ENCODE assay signal across 8 cellular contexts in the genomic region with DNA sequence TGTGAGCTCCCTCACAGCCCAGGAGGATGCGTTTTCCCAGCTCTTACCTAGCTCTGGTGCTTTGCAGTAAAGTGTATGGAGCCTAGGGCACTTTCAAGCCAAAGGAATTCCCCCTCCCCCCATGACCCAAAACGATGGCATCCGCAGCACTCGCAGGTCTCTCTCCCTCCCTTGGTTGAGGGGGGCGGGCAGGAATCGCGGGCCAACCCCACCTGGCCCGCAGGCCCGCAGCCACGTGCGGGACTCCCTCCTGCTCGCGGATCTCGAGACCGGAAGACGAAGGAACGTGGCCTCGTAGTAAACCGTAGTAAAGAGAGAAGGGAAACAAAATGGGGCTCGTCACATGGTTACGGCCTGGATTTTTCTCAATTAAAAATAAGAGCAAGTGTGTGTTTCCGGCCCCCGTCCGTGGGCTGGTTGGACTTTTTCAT. TPM values are rescaled to one million over a fixed set of nuclear protein-coding genes. Genes with fewer than 3 reads are reported as not detected.
DNase-seq lines count a peak whose midpoint lies in the region; ATAC-seq and TF ChIP-seq lines count a peak whose summit lies in the region.

No MANE protein-coding gene starts in this region.

- TF ChIP-seq POLR2A in ovary (IDR thresholded peaks at IDR 0.05) = no peak

- no peaks in the 10 kb centered on the region for H3K9me3 ChIP-seq in cardiac muscle cell (ENCODE audit: low read depth)
- no peaks in the 10 kb centered on the region for H3K9me3 ChIP-seq in ovary

- no peaks in the 10 kb centered on the region for H3K36me3 ChIP-seq in cardiac muscle cell
- no peaks in the 10 kb centered on the region for H3K36me3 ChIP-seq in ovary

- peak; percentile 67 for ATAC-seq in HG02610 (IDR thresholded peaks at IDR 0.05; ENCODE audit: unreplicated experiment)

- DNase-seq in AG04449 (ENCODE audit: low read depth, low spot score) = no peak
- DNase-seq in GM10248 (ENCODE audit: extremely low spot score) = peak; percentile 66
- peak; percentile 21 to 32 for DNase-seq in NCI-H1930 (lab: John Stamatoyannopoulos, UW)
- peak; percentile 24 to 43 for DNase-seq in activated T-helper 1 cell treated with anti-CD3 and anti-CD28 coated beads, Interleukin-2, amount 50 U/mL, for 16 hours (ENCODE audit: low read depth in 1 of 2, low spot score in 1 of 2)
- peak; percentile 58 to 78 for DNase-seq in cardiac muscle cell (ENCODE audit: low read depth in 1 of 2, low spot score in 1 of 2)
- peak in 3 of 5 donors; percentile 68 to 70 (median 69) for DNase-seq in ovary
- no peak for DNase-seq in HT-29 (ENCODE audit: low spot score)

- TF ChIP-seq CTCF in AG04449 (IDR thresholded peaks at IDR 0.05; ENCODE audit: insufficient read depth, low read length, missing control alignments) (no peak), GM10248 (IDR thresholded peaks at IDR 0.05; ENCODE audit: control extremely low read depth, extremely low read depth, low read depth, missing control alignments) (no peak), cardiac muscle cell (IDR thresholded peaks at IDR 0.05; ENCODE audit: low read depth, low read length) (no peak), ovary (IDR thresholded peaks at IDR 0.05) (no peak)

- 0 to 2% (median 1%) methylated on average over 24 of the region's 24 CpGs for whole genome bisulfite sequencing in ovary, 3 donors

- POLR2A ChIA-PET in AG04449 (lab: Yijun Ruan, JAX) (interaction anchor here (0.8 kb wide), 1 partner anchor 138 kb away, joined by 3 read pairs; no protein-coding TSS in a partner anchor), GM10248 (lab: Yijun Ruan, JAX) (no interaction called here)

- H3K4me3 ChIP-seq in AG04449 (ENCODE audit: low read depth, low read length) (peak overlapping the region; percentile 60), cardiac muscle cell (peak overlapping the region; percentile 35), ovary (peak overlapping the region; percentile 93)

- intact Hi-C loops in ovary (cut with DNase I) = loop anchor here in 2 of 4 donors (5.0 to 10.0 kb wide), 5 partner anchors 46 to 576 kb away; no protein-coding TSS in a partner anchor

- H3K27me3 ChIP-seq in cardiac muscle cell = no peaks in the 10 kb centered on the region
- no peaks in the 10 kb centered on the region for H3K27me3 ChIP-seq in ovary

- H3K27ac ChIP-seq in cardiac muscle cell (peak overlapping the region; percentile 92), ovary (peak overlapping the region; percentile 90 to 96)

- TF ChIP-seq EP300 in ovary (IDR thresholded peaks at IDR 0.05) = no peak

- CTCF ChIA-PET in AG04449 (lab: Yijun Ruan, JAX) = interaction anchor here (1.2 kb wide), 1 partner anchor 11 kb away, joined by 3 read pairs; no protein-coding TSS in a partner anchor
- CTCF ChIA-PET in GM10248 (lab: Yijun Ruan, JAX) = interaction anchor here (2.8 to 7.3 kb wide), 2 partner anchors 11 to 13 kb away, joined by 13 to 59 read pairs; partner anchors contain the start of gene IRS1

- H3K4me1 ChIP-seq in cardiac muscle cell (ENCODE audit: low read depth) (peaks cover 59% of the 10 kb centered on the region), ovary (ENCODE audit: insufficient read depth) (peaks cover 9% of the 10 kb centered on the region)

RNA-seq across cellular contexts. Expression of gene IRS1, which starts 8.5 kb away (rescaled TPM):
- 18.5 and 40.4 TPM in 2 replicates for total RNA-seq in cardiac muscle cell
- polyA plus RNA-seq in cardiac muscle cell = 4.1 and 11.5 TPM in 2 replicates
- 10 to 100 TPM; 29.5 to 87.0 (median 45.1) TPM for total RNA-seq in ovary
- polyA plus RNA-seq in ovary = 10 to 100 TPM; 22.3 to 40.2 TPM
- 44.5 and 54.0 TPM in 2 replicates for total RNA-seq in HT-29 (2014; rRNA removed; shearing (Covaris generic))

RNA-seq across cellular contexts. Expression of gene RHBDD1, which starts 44.8 kb away (rescaled TPM):
- total RNA-seq in cardiac muscle cell (3.6 and 6.3 TPM in 2 replicates), ovary (10 to 100 TPM; 18.5 to 95.8 (median 62.4) TPM)
- polyA plus RNA-seq in cardiac muscle cell (12.9 and 17.8 TPM in 2 replicates), ovary (10 to 100 TPM; 11.5 to 44.9 TPM)
- 1.7 and 8.7 TPM in 2 replicates for total RNA-seq in HT-29 (2014; rRNA removed; shearing (Covaris generic))

Comparison
In these comparisons a context has a peak if more than half of its experiments do, and no peak if none do; other contexts are left out.
1. DNase-seq: peak in GM10248 (single experiment), NCI-H1930 (2 of 2), activated T-helper 1 cell treated with anti-CD3 and anti-CD28 coated beads, Interleukin-2, amount 50 U/mL, for 16 hours (2 of 2), cardiac muscle cell (2 of 2) and ovary (3 of 5); none in AG04449 (single experiment) and HT-29 (single experiment).
2. H3K4me3 ChIP-seq: peak in every context shown above with its lines; median percentile 93 in ovary; 60 in AG04449; 35 in cardiac muscle cell.